ENCODE assay signal across 22 cellular contexts in genomic region chr14:32085845-32086383, GRCh38. TPM values are rescaled to one million over a fixed set of nuclear protein-coding genes. Genes with fewer than 3 reads are reported as not detected.
DNase-seq lines count a peak whose midpoint lies in the region; ATAC-seq and TF ChIP-seq lines count a peak whose summit lies in the region.
"Had no signal": no experiment of that assay in that cellular context is flagged by ENCODE, and none has a peak within 500 bp of the region (broad histone marks: within the 10 kb centered on the region; RNA-seq: fewer than 3 reads in every experiment).

No MANE protein-coding gene starts in this region.

- no peaks in the 10 kb centered on the region for H3K27me3 Mint-ChIP-seq in activated T-cell treated with anti-CD3 and anti-CD28 coated beads, Interleukin-2, amount 50 U/mL, for 72 hours (ENCODE audit: low read depth)
- no peaks in the 10 kb centered on the region for H3K27me3 Mint-ChIP-seq in activated T-cell treated with anti-CD3 and anti-CD28 coated beads, Interleukin-2, amount 50 U/mL, for 4 hours (ENCODE audit: low read depth)
- H3K27me3 Mint-ChIP-seq in T-helper 17 cell: no peaks in the 10 kb centered on the region
- H3K27me3 Mint-ChIP-seq: activated CD4-positive, alpha-beta memory T cell treated with anti-CD3 and anti-CD28 coated beads for 36 hours; IgD-negative memory B cell had no signal

- peaks cover 100% of the 10 kb centered on the region for H4K20me1 ChIP-seq in smooth muscle cell (ENCODE audit: low read depth)

- peak overlapping the region; percentile 48 for H3K4me2 ChIP-seq in smooth muscle cell

- H3K9ac ChIP-seq in smooth muscle cell (ENCODE audit: low read depth): no peak overlapping the region

- DNase-seq in activated T-cell treated with anti-CD3 and anti-CD28 coated beads, Interleukin-2, amount 50 U/mL, for 72 hours: no peak
- DNase-seq in activated T-cell treated with anti-CD3 and anti-CD28 coated beads, Interleukin-2, amount 50 U/mL, for 4 hours: no peak
- no peak for DNase-seq in T-helper 17 cell
- peak in 1 of 2 donors; percentile 45 for DNase-seq in foreskin keratinocyte
- no peak for DNase-seq in smooth muscle cell (lab: John Stamatoyannopoulos, UW; ENCODE audit: unreplicated experiment)
- DNase-seq in amygdala (lab: John Stamatoyannopoulos, UW): no peak
- DNase-seq in superior temporal gyrus (ENCODE audit: extremely low spot score): no peak
- DNase-seq in cerebellar cortex (ENCODE audit: low spot score): no peak
- DNase-seq: activated CD4-positive, alpha-beta memory T cell treated with anti-CD3 and anti-CD28 coated beads for 36 hours; activated effector memory CD4-positive, alpha-beta T cell treated with anti-CD3 and anti-CD28 coated beads, Interleukin-2, amount 50 U/mL, for 16 hours; DMS79; MM.1S; NCI-H1436; NCI-H2171 treated with DMSO at 0.1 percent for 48 hours; NCI-H526 treated with DMSO at 0.1 percent for 48 hours; stimulated activated CD4-positive, alpha-beta T cell treated with anti-CD3 and anti-CD28 coated beads, Interleukin-2, amount 100 ng/mL, for 48 hours; stimulated activated naive CD4-positive, alpha-beta T cell; T1000 had no signal

- H3K9me3 ChIP-seq in T-helper 17 cell (ENCODE audit: control insufficient read depth, low read length, poor library complexity, severe bottlenecking) (no peaks in the 10 kb centered on the region), smooth muscle cell (replicated peaks; ENCODE audit: low read depth) (no peaks in the 10 kb centered on the region)

- 56% methylated on average over 2 of the region's 2 CpGs for WGBS in smooth muscle cell (ENCODE audit: low lambda C conversion rate)

- peak overlapping the region; percentile 14 for H3K27ac ChIP-seq in foreskin keratinocyte
- peak overlapping the region; percentile 41 for H3K27ac ChIP-seq in smooth muscle cell (ENCODE audit: low read depth)
- H3K27ac ChIP-seq: 22Rv1, RWPE1, skin epidermis had no signal

- H3K36me3 Mint-ChIP-seq in activated T-cell treated with anti-CD3 and anti-CD28 coated beads, Interleukin-2, amount 50 U/mL, for 72 hours (ENCODE audit: insufficient read depth in 2 of 2): peaks cover 3 to 7% of the 10 kb centered on the region in 2 donors
- H3K36me3 Mint-ChIP-seq in activated T-cell treated with anti-CD3 and anti-CD28 coated beads, Interleukin-2, amount 50 U/mL, for 4 hours (ENCODE audit: insufficient read depth): peaks cover 10% of the 10 kb centered on the region
- H3K36me3 Mint-ChIP-seq in T-helper 17 cell (ENCODE audit: low read depth): peaks cover 6% of the 10 kb centered on the region

- no peak overlapping the region for H3K4me3 Mint-ChIP-seq in activated T-cell treated with anti-CD3 and anti-CD28 coated beads, Interleukin-2, amount 50 U/mL, for 72 hours
- no peak overlapping the region for H3K4me3 Mint-ChIP-seq in activated T-cell treated with anti-CD3 and anti-CD28 coated beads, Interleukin-2, amount 50 U/mL, for 4 hours
- H3K4me3 Mint-ChIP-seq in T-helper 17 cell: peak overlapping the region; percentile 19
- H3K4me3 Mint-ChIP-seq: activated CD4-positive, alpha-beta memory T cell treated with anti-CD3 and anti-CD28 coated beads for 36 hours had no signal

- H3K4me1 ChIP-seq in foreskin keratinocyte: peaks cover 35% of the 10 kb centered on the region
- H3K4me1 ChIP-seq in smooth muscle cell (ENCODE audit: low read depth): peaks cover 51% of the 10 kb centered on the region

- no peak overlapping the region for H3K4me3 ChIP-seq in smooth muscle cell
- H3K4me3 ChIP-seq: skin epidermis had no signal

- H3K36me3 ChIP-seq in smooth muscle cell (ENCODE audit: low read depth): no peaks in the 10 kb centered on the region

- TF ChIP-seq CTCF in foreskin keratinocyte (conservative IDR thresholded peaks at IDR 0.05) (no peak), smooth muscle cell (IDR thresholded peaks at IDR 0.05; ENCODE audit: borderline replicate concordance, insufficient read depth, poor library complexity, severe bottlenecking) (no peak)

- no peak for ATAC-seq in activated T-cell treated with anti-CD3 and anti-CD28 coated beads, Interleukin-2, amount 50 U/mL, for 72 hours (replicated peaks in 1 of 2)
- ATAC-seq in activated T-cell treated with anti-CD3 and anti-CD28 coated beads, Interleukin-2, amount 50 U/mL, for 4 hours: no peak
- ATAC-seq in T-helper 17 cell (no peak), foreskin keratinocyte (peak; percentile 33)

- no peak overlapping the region for H2AFZ ChIP-seq in smooth muscle cell (ENCODE audit: low read depth)

- peaks cover 50% of the 10 kb centered on the region for H3K4me1 Mint-ChIP-seq in activated T-cell treated with anti-CD3 and anti-CD28 coated beads, Interleukin-2, amount 50 U/mL, for 72 hours (ENCODE audit: low read depth)
- peaks cover 43% of the 10 kb centered on the region for H3K4me1 Mint-ChIP-seq in activated T-cell treated with anti-CD3 and anti-CD28 coated beads, Interleukin-2, amount 50 U/mL, for 4 hours (ENCODE audit: low read depth)
- peaks cover 34% of the 10 kb centered on the region for H3K4me1 Mint-ChIP-seq in T-helper 17 cell

- peak overlapping the region; percentile 45 for H3K27ac Mint-ChIP-seq in activated T-cell treated with anti-CD3 and anti-CD28 coated beads, Interleukin-2, amount 50 U/mL, for 72 hours
- peak overlapping the region; percentile 79 for H3K27ac Mint-ChIP-seq in T-helper 17 cell
- H3K27ac Mint-ChIP-seq: activated CD4-positive, alpha-beta memory T cell treated with anti-CD3 and anti-CD28 coated beads for 36 hours; IgD-negative memory B cell had no signal

- H3K27me3 ChIP-seq in foreskin keratinocyte: no peaks in the 10 kb centered on the region
- no peaks in the 10 kb centered on the region for H3K27me3 ChIP-seq in smooth muscle cell (ENCODE audit: low read depth)

- peaks cover 5% of the 10 kb centered on the region for H3F3A ChIP-seq in smooth muscle cell (ENCODE audit: low read depth)

- no peaks in the 10 kb centered on the region for H3K9me3 Mint-ChIP-seq in activated T-cell treated with anti-CD3 and anti-CD28 coated beads, Interleukin-2, amount 50 U/mL, for 72 hours
- no peaks in the 10 kb centered on the region for H3K9me3 Mint-ChIP-seq in activated T-cell treated with anti-CD3 and anti-CD28 coated beads, Interleukin-2, amount 50 U/mL, for 4 hours
- H3K9me3 Mint-ChIP-seq: activated CD4-positive, alpha-beta memory T cell treated with anti-CD3 and anti-CD28 coated beads for 36 hours; IgD-negative memory B cell had no signal

- H3K79me2 ChIP-seq in smooth muscle cell (ENCODE audit: low read depth): peaks cover 100% of the 10 kb centered on the region

RNA-seq across cellular contexts. Expression of gene ARHGAP5, which starts 8.8 kb away (rescaled TPM):
- total RNA-seq in activated T-cell treated with anti-CD3 and anti-CD28 coated beads, Interleukin-2, amount 50 U/mL, for 72 hours: 10 to 100 TPM; 29.5 to 42.8 TPM
- 10 to 100 TPM; 35.1 to 37.8 (median 36.4) TPM for total RNA-seq in activated T-cell treated with anti-CD3 and anti-CD28 coated beads, Interleukin-2, amount 50 U/mL, for 4 hours
- total RNA-seq in T-helper 17 cell (10 to 100 TPM; 65.1 to 77.7 TPM), foreskin keratinocyte (76.4 and 80.7 TPM in 2 replicates), smooth muscle cell (217 and 298 TPM in 2 replicates)
- polyA plus RNA-seq in foreskin keratinocyte (11.6 and 13.4 TPM in 2 replicates), smooth muscle cell (24.1 and 24.9 TPM in 2 replicates)
